Comparison of ENCODE assay signal across 12 cellular contexts in genomic region chr4:185541251-185541671, GRCh38. TPM values are rescaled to one million over a fixed set of nuclear protein-coding genes. Genes with fewer than 3 reads are reported as not detected.
DNase-seq lines count a peak whose midpoint lies in the region; ATAC-seq and TF ChIP-seq lines count a peak whose summit lies in the region.
"Had no signal": no experiment of that assay in that cellular context is flagged by ENCODE, and none has a peak within 500 bp of the region (broad histone marks: within the 10 kb centered on the region; RNA-seq: fewer than 3 reads in every experiment).

No MANE protein-coding gene starts in this region.

- no peak for TF ChIP-seq POLR2A in suprapubic skin (IDR thresholded peaks at IDR 0.05)

- TF ChIP-seq CTCF in astrocyte of the cerebellum (IDR thresholded peaks at IDR 0.05; ENCODE audit: low read depth, low read length, missing control alignments), result no peak
- TF ChIP-seq CTCF in fibroblast of lung (conservative IDR thresholded peaks at IDR 0.05 in 1 of 2, IDR thresholded peaks at IDR 0.05 in 1 of 2; ENCODE audit: low read depth in 1 of 2, low read length in 2 of 2), result no peak
- TF ChIP-seq CTCF in mucosa of descending colon (IDR thresholded peaks at IDR 0.05), result no peak
- no peak for TF ChIP-seq CTCF in suprapubic skin (IDR thresholded peaks at IDR 0.05)

- H3K9ac ChIP-seq in fibroblast of lung (ENCODE audit: insufficient read depth, low read length), result no peak overlapping the region

- no peak overlapping the region for H3K27ac ChIP-seq in fibroblast of lung (ENCODE audit: insufficient read depth, low read length)
- H3K27ac ChIP-seq in suprapubic skin, result peak overlapping the region; percentile 29
- H3K27ac ChIP-seq in naive thymus-derived CD4-positive, alpha-beta T cell (ENCODE audit: low read depth, low read length), result no peak overlapping the region
- H3K27ac ChIP-seq: cardiac muscle cell had no signal

- no peaks in the 10 kb centered on the region for H3K9me3 ChIP-seq in fibroblast of lung (ENCODE audit: control insufficient read depth, insufficient read depth, low read depth, low read length)
- H3K9me3 ChIP-seq in mucosa of descending colon, result no peaks in the 10 kb centered on the region
- H3K9me3 ChIP-seq in suprapubic skin, result no peaks in the 10 kb centered on the region
- no peaks in the 10 kb centered on the region for H3K9me3 ChIP-seq in naive thymus-derived CD4-positive, alpha-beta T cell (ENCODE audit: control insufficient read depth in 2 of 3, low read length in 3 of 3)

- ATAC-seq in mucosa of descending colon, result peak; percentile 23
- ATAC-seq in naive thymus-derived CD4-positive, alpha-beta T cell, result no peak
- ATAC-seq in GM18909 (IDR thresholded peaks at IDR 0.05; ENCODE audit: poor library complexity, unreplicated experiment), result no peak
- ATAC-seq in GM21529 (IDR thresholded peaks at IDR 0.05; ENCODE audit: unreplicated experiment), result no peak

- DNase-seq in astrocyte of the cerebellum (ENCODE audit: low read depth) (peak; percentile 83), fibroblast of lung (ENCODE audit: low read depth in 2 of 2) (peak; percentile 53 to 66), mucosa of descending colon (peak; percentile 42 to 53 (median 46)), suprapubic skin (ENCODE audit: low spot score in 2 of 2) (peak in 1 of 2 donors; percentile 70)
- DNase-seq in naive thymus-derived CD4-positive, alpha-beta T cell, result no peak
- DNase-seq in effector CD4-positive, alpha-beta T cell, result no peak
- DNase-seq: activated CD4-positive, CD25-positive, alpha-beta regulatory T cell treated with anti-CD3 and anti-CD28 coated beads, Interleukin-2, amount 50 U/mL, for 72 hours; NCI-H1930; SW 1271 had no signal

- H2AFZ ChIP-seq in fibroblast of lung (ENCODE audit: low read length), result no peak overlapping the region

- no peak overlapping the region for H3K4me2 ChIP-seq in fibroblast of lung (ENCODE audit: extremely low read depth, insufficient read depth, low read length)

- no peaks in the 10 kb centered on the region for H3K4me1 ChIP-seq in fibroblast of lung (ENCODE audit: control insufficient read depth, extremely low read depth, insufficient read depth, low read length)
- H3K4me1 ChIP-seq in mucosa of descending colon (ENCODE audit: low read depth), result no peaks in the 10 kb centered on the region
- peaks cover 3% of the 10 kb centered on the region for H3K4me1 ChIP-seq in suprapubic skin
- H3K4me1 ChIP-seq in naive thymus-derived CD4-positive, alpha-beta T cell (ENCODE audit: control insufficient read depth in 2 of 2, insufficient read depth in 2 of 2, low read length in 2 of 2), result no peaks in the 10 kb centered on the region

- H3K27me3 ChIP-seq in fibroblast of lung (ENCODE audit: control insufficient read depth, insufficient read depth, low read length), result no peaks in the 10 kb centered on the region
- H3K27me3 ChIP-seq in suprapubic skin, result no peaks in the 10 kb centered on the region
- H3K27me3 ChIP-seq in naive thymus-derived CD4-positive, alpha-beta T cell (ENCODE audit: control insufficient read depth in 2 of 2, insufficient read depth in 2 of 2, low read length in 2 of 2), result peaks cover 0 to under 1% of the 10 kb centered on the region in 2 donors

- no peaks in the 10 kb centered on the region for H3K9me3 Mint-ChIP-seq in naive thymus-derived CD4-positive, alpha-beta T cell

- CTCF ChIA-PET in naive thymus-derived CD4-positive, alpha-beta T cell (lab: Charles Lee), result no interaction called here

- H4K20me1 ChIP-seq in fibroblast of lung (ENCODE audit: control insufficient read depth, extremely low read depth, insufficient read depth, low read length), result no peaks in the 10 kb centered on the region

- no peak for TF ChIP-seq EP300 in suprapubic skin (IDR thresholded peaks at IDR 0.05)

- no peaks in the 10 kb centered on the region for H3K36me3 Mint-ChIP-seq in naive thymus-derived CD4-positive, alpha-beta T cell

- H3K79me2 ChIP-seq in fibroblast of lung (ENCODE audit: control insufficient read depth, insufficient read depth, low read length), result no peaks in the 10 kb centered on the region

- peaks cover 0 to 4% (median 0%) of the 10 kb centered on the region in 7 donors for H3K4me1 Mint-ChIP-seq in naive thymus-derived CD4-positive, alpha-beta T cell

- H3K27me3 Mint-ChIP-seq in naive thymus-derived CD4-positive, alpha-beta T cell, result peaks cover 7 to 20% (median 18%) of the 10 kb centered on the region in 5 donors

- in situ Hi-C loops in astrocyte of the cerebellum (cut with HindIII; ENCODE audit: low sequenced_read_pairs), result no loop called here

- H3K4me3 ChIP-seq in astrocyte of the cerebellum (ENCODE audit: low read depth, low read length) (no peak overlapping the region), fibroblast of lung (replicated peaks in 1 of 4; ENCODE audit: control extremely low read depth in 1 of 4, insufficient read depth in 1 of 4, low read depth in 3 of 4, low read length in 4 of 4) (no peak overlapping the region), mucosa of descending colon (no peak overlapping the region), suprapubic skin (no peak overlapping the region)
- H3K4me3 ChIP-seq in naive thymus-derived CD4-positive, alpha-beta T cell (ENCODE audit: low read length), result no peak overlapping the region
- H3K4me3 ChIP-seq: cardiac muscle cell had no signal

- no peak overlapping the region for H3K27ac Mint-ChIP-seq in naive thymus-derived CD4-positive, alpha-beta T cell

- no peaks in the 10 kb centered on the region for H3K36me3 ChIP-seq in fibroblast of lung (ENCODE audit: control insufficient read depth, insufficient read depth, low read length)
- H3K36me3 ChIP-seq in mucosa of descending colon (ENCODE audit: low read depth), result no peaks in the 10 kb centered on the region
- no peaks in the 10 kb centered on the region for H3K36me3 ChIP-seq in suprapubic skin
- H3K36me3 ChIP-seq in naive thymus-derived CD4-positive, alpha-beta T cell (ENCODE audit: control insufficient read depth in 2 of 3, insufficient read depth in 3 of 3, low read length in 3 of 3), result no peaks in the 10 kb centered on the region
- H3K36me3 ChIP-seq: cardiac muscle cell had no signal

- WGBS in suprapubic skin, result 48% methylated on average over 9 of the region's 9 CpGs

- intact Hi-C loops in mucosa of descending colon (cut with DNase I, micrococcal nuclease), result no loop called here
- intact Hi-C loops in naive thymus-derived CD4-positive, alpha-beta T cell (cut with micrococcal nuclease), result no loop called here

- no peak overlapping the region for H3K4me3 Mint-ChIP-seq in naive thymus-derived CD4-positive, alpha-beta T cell

- POLR2A ChIA-PET in naive thymus-derived CD4-positive, alpha-beta T cell (lab: Charles Lee), result no interaction called here

RNA-seq across cellular contexts. Expression of gene PDLIM3, which starts 6.0 kb away (rescaled TPM):
- total RNA-seq in fibroblast of lung (20.8 and 50.3 TPM in 2 replicates), mucosa of descending colon (100 to 1,000 TPM in 1 of 3 donors, 10 to 100 TPM in 1, 1 to 10 TPM in 1; 8.9 to 193 (median 16.5) TPM), suprapubic skin (10 to 100 TPM; 13.9 to 31.4 (median 23.1) TPM)
- 8.7 and 14.2 TPM in 2 replicates for polyA plus RNA-seq in fibroblast of lung
- 5.5 and 9.6 TPM in 2 replicates for polyA plus RNA-seq in fibroblast of lung (2012)
- polyA minus RNA-seq in fibroblast of lung (ENCODE audit: low replicate concordance), result 0.86 and 30.1 TPM in 2 replicates
- not detected for total RNA-seq in naive thymus-derived CD4-positive, alpha-beta T cell
- not detected for polyA plus RNA-seq in naive thymus-derived CD4-positive, alpha-beta T cell

Comparison
In these comparisons a context has a peak if more than half of its experiments do, and no peak if none do; other contexts are left out.
1. DNase-seq: peak in astrocyte of the cerebellum (single experiment), fibroblast of lung (2 of 2) and mucosa of descending colon (3 of 3); none in naive thymus-derived CD4-positive, alpha-beta T cell (0 of 9) and effector CD4-positive, alpha-beta T cell (single experiment).
2. RNA of gene PDLIM3, which starts 6.0 kb away (total RNA-seq): 13.9 to 31.4 TPM in suprapubic skin, 20.8 to 50.3 TPM in fibroblast of lung and 8.9 to 193 TPM in mucosa of descending colon; not detected in naive thymus-derived CD4-positive, alpha-beta T cell; every median in the first group is over 4 times any median in the second.